ENCODE assay signal across 15 cellular contexts in genomic region chr2:190964170-190964795, GRCh38. TPM values are rescaled to one million over a fixed set of nuclear protein-coding genes. Genes with fewer than 3 reads are reported as not detected.
DNase-seq lines count a peak whose midpoint lies in the region; ATAC-seq, FAIRE-seq and TF ChIP-seq lines count a peak whose summit lies in the region.
"Had no signal": no experiment of that assay in that cellular context is flagged by ENCODE, and none has a peak within 500 bp of the region (broad histone marks: within the 10 kb centered on the region; RNA-seq: fewer than 3 reads in every experiment).

No MANE protein-coding gene starts in this region.

- H3K4me3 ChIP-seq in K562 (no peak overlapping the region), parathyroid adenoma (ENCODE audit: low read depth, low read length) (no peak overlapping the region), dorsolateral prefrontal cortex (no peak overlapping the region)

- TF ChIP-seq EP300 in K562 (IDR thresholded peaks at IDR 0.05; ENCODE audit: low read length), result no peak

- no peak overlapping the region for H3K4me2 ChIP-seq in K562 (ENCODE audit: insufficient read depth, low read length)
- no peak overlapping the region for H3K4me2 ChIP-seq in parathyroid adenoma (ENCODE audit: low read length)

- no TSS peak for BruUV-seq in K562 (replicated peaks; lab: Mats Ljungman, UMichigan)

- H3K4me1 ChIP-seq in K562 (replicated peaks in 1 of 2; ENCODE audit: control insufficient read depth in 2 of 2, insufficient read depth in 2 of 2, low read length in 2 of 2) (no peaks in the 10 kb centered on the region), parathyroid adenoma (peaks cover 3% of the 10 kb centered on the region)

- DNase-seq in GM12892 (ENCODE audit: insufficient read length) (no peak), K562 (ENCODE audit: extremely low read depth in 1 of 4, low spot score in 3 of 4) (no peak), UCSD-AML1 (lab: John Stamatoyannopoulos, UW; ENCODE audit: unreplicated experiment) (no peak), NCI-H2081 treated with DMSO at 0.1 percent for 48 hours (lab: John Stamatoyannopoulos, UW) (no peak), dorsolateral prefrontal cortex (no peak)
- no peak for DNase-seq in activated effector memory CD4-positive, alpha-beta T cell treated with Interleukin-2 at 50 U/mL for 16 hours
- DNase-seq: activated gamma-delta T cell treated with Interleukin-2 at 50 U/mL for 16 hours, Calu3, foreskin fibroblast, left colon, NCI-H1048, NCI-H524, Right ventricle myocardium superior had no signal

- H3K79me2 ChIP-seq in K562 (ENCODE audit: control insufficient read depth, insufficient read depth, low read length) (no peaks in the 10 kb centered on the region), parathyroid adenoma (no peaks in the 10 kb centered on the region)

- TF ChIP-seq POLR2A in GM12892 (IDR thresholded peaks at IDR 0.05; ENCODE audit: low read depth, low read length), result peak; percentile 91
- TF ChIP-seq POLR2A in K562 (conservative IDR thresholded peaks at IDR 0.05), result no peak

- CTCF ChIA-PET in K562 (lab: Yijun Ruan, JAX; ENCODE audit: low intra/inter-chr PET ratio), result no interaction called here

- 58% methylated on average over 6 of the region's 6 CpGs for WGBS in K562 (ENCODE audit: insufficient coverage, low coverage, missing lambda C conversion rate)

- H3K36me3 ChIP-seq in K562 (ENCODE audit: control insufficient read depth, insufficient read depth, low read length), result peaks cover 67% of the 10 kb centered on the region
- no peaks in the 10 kb centered on the region for H3K36me3 ChIP-seq in parathyroid adenoma (ENCODE audit: control insufficient read depth, insufficient read depth, low read length)

- intact Hi-C loops in K562 (cut with micrococcal nuclease), result no loop called here
- intact Hi-C loops in dorsolateral prefrontal cortex (cut with DNase I), result no loop called here

- no peaks in the 10 kb centered on the region for H3K9me3 ChIP-seq in K562 (replicated peaks; ENCODE audit: control insufficient read depth, insufficient read depth, low read depth, low read length)
- no peaks in the 10 kb centered on the region for H3K9me3 ChIP-seq in parathyroid adenoma (ENCODE audit: control insufficient read depth, low read length)

- no peak overlapping the region for H2AFZ ChIP-seq in K562 (ENCODE audit: low read depth, low read length)
- H2AFZ ChIP-seq in parathyroid adenoma, result peak overlapping the region; percentile 52

- no peaks in the 10 kb centered on the region; the same call in 1 of the 2 replicates for H4K20me1 ChIP-seq in K562 (replicated peaks; ENCODE audit: control insufficient read depth, insufficient read depth, low read length)

- no peak overlapping the region for H3K27ac ChIP-seq in K562 (ENCODE audit: extremely low read depth, low read depth, low read length)
- H3K27ac ChIP-seq in parathyroid adenoma, result peak overlapping the region; percentile 34
- H3K27ac ChIP-seq in dorsolateral prefrontal cortex, result peak overlapping the region in 4 of 59 donors; percentile 1 to 18 (median 8)

- POLR2A ChIA-PET in K562 (lab: Yijun Ruan, JAX), result interaction anchor here (1.2 kb wide), 1 partner anchor 17 kb away, joined by 6 read pairs; no protein-coding TSS in a partner anchor

- no peaks in the 10 kb centered on the region for H3K9me1 ChIP-seq in K562 (ENCODE audit: control insufficient read depth, insufficient read depth, low read length)

- no peak for TF ChIP-seq RAD21 in K562 (CRISPR knock-in tag; conservative IDR thresholded peaks at IDR 0.05 in 1 of 2, IDR thresholded peaks at IDR 0.05 in 1 of 2)

- no peak overlapping the region for H3K9ac ChIP-seq in K562 (ENCODE audit: insufficient read depth in 1 of 2, low read depth in 2 of 2, low read length in 2 of 2)
- no peak overlapping the region for H3K9ac ChIP-seq in parathyroid adenoma

- TF ChIP-seq CTCF in K562 (IDR thresholded peaks at IDR 0.05 in 2 of 3, conservative IDR thresholded peaks at IDR 0.05 in 1 of 3; ENCODE audit: insufficient read depth in 2 of 3, low read depth in 1 of 3, low read length in 3 of 3), result no peak
- TF ChIP-seq CTCF in parathyroid adenoma (IDR thresholded peaks at IDR 0.05), result no peak
- no peak for TF ChIP-seq CTCF in dorsolateral prefrontal cortex (IDR thresholded peaks at IDR 0.05 in 54 of 56, conservative IDR thresholded peaks at IDR 0.05 in 2 of 56; ENCODE audit: low read depth in 1 of 56, partially characterized antibody in 56 of 56)

- FAIRE-seq in GM12892 (lab: Jason Lieb, UNC), result peak; percentile 79
- FAIRE-seq in K562 (lab: Jason Lieb, UNC), result no peak

- H3K27me3 ChIP-seq in K562 (ENCODE audit: control insufficient read depth in 2 of 2, insufficient read depth in 2 of 2, low read length in 2 of 2) (no peaks in the 10 kb centered on the region), parathyroid adenoma (ENCODE audit: control insufficient read depth, insufficient read depth, low read length) (no peaks in the 10 kb centered on the region), dorsolateral prefrontal cortex (no peaks in the 10 kb centered on the region)

- in situ Hi-C loops in K562 (cut with MboI), result no loop called here

- ATAC-seq in HG03354 (IDR thresholded peaks at IDR 0.05; ENCODE audit: poor library complexity, severe bottlenecking, unreplicated experiment) (peak; percentile 33), K562 (no peak)
- ATAC-seq: left colon had no signal

TF ChIP-seq in K562, 482 proteins besides CTCF, POLR2A, EP300 and RAD21:
- TF ChIP-seq ZNF316 (IDR thresholded peaks at IDR 0.05) (0 out of 2 replicates have a peak, but pooled peaks have one; percentile 2), C11orf30 (IDR thresholded peaks at IDR 0.05; ENCODE audit: low read depth) (peak; percentile 17; the same call in 1 of the 2 replicates), CREB3L1 (IDR thresholded peaks at IDR 0.05; ENCODE audit: borderline replicate concordance, low read depth) (no peak)
TF ChIP-seq in K562: peak in this region for 2.

RNA-seq across cellular contexts. Expression of gene STAT1, which starts 49.7 kb away (rescaled TPM):
- polyA plus RNA-seq in GM12892 (2012; ENCODE audit: missing spikeins), result 219 TPM
- 23.7 and 38.9 TPM in 2 replicates for total RNA-seq in K562 (2011; cell fraction: chromatin; rRNA removed; ENCODE audit: low replicate concordance)
- 18.3 TPM in 2 replicates for total RNA-seq in K562 (2011; cell fraction: nucleolus; rRNA removed)
- 21.9 and 25.7 TPM in 2 replicates for total RNA-seq in K562 (2011; cell fraction: nucleoplasm; rRNA removed)
- total RNA-seq in K562 (2014; rRNA removed) (19.3 and 25.5 TPM in 2 replicates), K562 (2014; rRNA removed; fragmentation: Illumina TruSeq; extraction: Trizol) (26.8 and 29.8 TPM in 2 replicates), K562 (2015; rRNA removed; fragmentation: Illumina TruSeq; extraction: Trizol) (32.2 and 33.4 TPM in 2 replicates), K562 (2021) (31.8 and 34.4 TPM in 2 replicates), dorsolateral prefrontal cortex (100 to 1,000 TPM in 3 of 120 experiments, 10 to 100 TPM in 117; 23.0 to 286 (median 57.5) TPM)
- polyA plus RNA-seq in K562 (2011; rRNA removed) (21.1 and 28.1 TPM in 2 replicates), K562 (2014; fragmentation: Illumina TruSeq; extraction: Trizol) (26.3 and 31.0 TPM in 2 replicates), K562 (2014; fragmentation: Nextera tagmentation; extraction: Ambion mirVana) (1 to 10 TPM; 8.7 to 8.8 TPM), K562 (2014; rRNA removed) (20.8 and 24.4 TPM in 2 replicates)
- 13.5 and 14.5 TPM in 2 replicates for polyA plus RNA-seq in K562 (2011; cell fraction: cytosol; rRNA removed)
- 22.4 and 26.8 TPM in 2 replicates for polyA plus RNA-seq in K562 (2011; cell fraction: nucleus; rRNA removed)
- 24.5 and 30.2 TPM in 2 replicates for polyA plus RNA-seq in K562 (2012)
- 37.2 and 48.2 TPM in 2 replicates for polyA minus RNA-seq in K562 (2011; rRNA and poly(A)+ RNA removed)
- polyA minus RNA-seq in K562 (2011; cell fraction: cytosol; rRNA and poly(A)+ RNA removed), result 15.6 and 40.9 TPM in 2 replicates
- polyA minus RNA-seq in K562 (2011; cell fraction: nucleus; rRNA and poly(A)+ RNA removed), result 27.1 and 29.4 TPM in 2 replicates
